In the genomic region with DNA sequence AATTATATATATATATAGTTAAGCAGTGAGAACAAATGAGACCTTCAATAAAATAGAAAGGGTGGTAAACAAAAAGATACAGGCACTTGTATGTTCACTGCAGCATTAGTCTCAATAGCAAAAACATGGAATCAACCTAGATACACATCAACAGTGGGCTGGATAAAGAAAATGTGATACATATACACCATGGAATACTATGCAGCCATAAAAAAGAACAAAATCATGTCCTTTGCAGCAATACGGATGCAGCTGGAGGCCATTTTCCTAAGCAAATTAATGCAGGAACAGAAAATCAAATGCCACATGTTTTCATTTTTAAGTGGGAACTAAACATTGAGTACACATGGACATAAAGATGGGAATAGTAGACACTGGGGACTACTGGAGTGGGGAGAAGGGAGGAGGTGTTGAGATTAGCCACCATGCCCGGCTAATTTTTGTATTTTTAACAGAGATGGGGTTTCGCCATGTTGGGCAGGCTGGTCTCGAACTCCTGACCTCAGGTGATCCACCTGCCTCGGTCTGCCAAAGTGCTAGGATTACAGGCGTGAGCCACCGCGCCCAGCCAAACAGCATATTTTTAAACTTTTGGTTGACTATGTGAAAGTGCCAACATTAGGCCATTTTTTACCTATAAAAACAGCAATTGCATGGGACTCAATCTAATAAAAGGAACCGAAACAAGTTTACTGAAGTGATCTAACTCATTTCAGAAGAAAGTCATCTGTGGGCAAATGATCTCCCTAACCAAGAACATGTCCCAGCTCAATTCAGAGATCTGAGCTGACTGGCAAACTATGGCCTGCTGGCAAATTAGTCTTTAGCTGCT, we compare ENCODE assay signal across 16 cellular contexts.
A peak's percentile ranks its signal among the peaks of the same experiment; 100 is the strongest.
DNase-seq lines count a peak whose midpoint lies in the region; ATAC-seq and TF ChIP-seq lines count a peak whose summit lies in the region.
"Had no signal": no experiment of that assay in that cellular context is flagged by ENCODE, and none has a peak within 500 bp of the region (broad histone marks: within the 10 kb centered on the region; RNA-seq: fewer than 3 reads in every experiment).

No MANE protein-coding gene starts in this region.

- no peak overlapping the region for H3K4me3 ChIP-seq in HEK293 (ENCODE audit: low read depth, low read length)
- H3K4me3 ChIP-seq: BLaER1 treated with 17β-estradiol and CSF1 and Interleukin-3, amounts not matched to agents 10 nM and 100 nM had no signal

- POLR2A ChIA-PET in HEK293 (lab: Yijun Ruan, JAX): no interaction called here

- peaks cover 6% of the 10 kb centered on the region for H3K9me3 Mint-ChIP-seq in dendritic cell treated with granulocyte-macrophage colony-stimulating factor and Interleukin-4, amounts not matched to agents 40 ng/mL and 50 ng/mL, for 4 days

- no peak overlapping the region for H3K27ac ChIP-seq in HEK293 (ENCODE audit: extremely low read depth, low read depth, low read length)

- H3K36me3 ChIP-seq in HEK293 (ENCODE audit: control insufficient read depth in 2 of 2, insufficient read depth in 1 of 2, low read length in 2 of 2): no peaks in the 10 kb centered on the region

- peaks cover 52% of the 10 kb centered on the region for H3K4me1 Mint-ChIP-seq in dendritic cell treated with granulocyte-macrophage colony-stimulating factor and Interleukin-4, amounts not matched to agents 40 ng/mL and 50 ng/mL, for 4 days (ENCODE audit: low read depth)
- H3K4me1 Mint-ChIP-seq: brain had no signal

- H3K36me3 Mint-ChIP-seq in dendritic cell treated with granulocyte-macrophage colony-stimulating factor and Interleukin-4, amounts not matched to agents 40 ng/mL and 50 ng/mL, for 4 days (ENCODE audit: low read depth): peaks cover 7% of the 10 kb centered on the region

- in situ Hi-C loops in ACHN (cut with HindIII; ENCODE audit: low pct_ligation_motif_present, low pct_unique_long_range_greater_than_20kb, low sequenced_read_pairs): no loop called here

- H3K4me3 Mint-ChIP-seq in dendritic cell treated with granulocyte-macrophage colony-stimulating factor and Interleukin-4, amounts not matched to agents 40 ng/mL and 50 ng/mL, for 4 days: no peak overlapping the region
- H3K4me3 Mint-ChIP-seq: brain, nephron progenitor cell had no signal

- intact Hi-C loops in dendritic cell treated with granulocyte-macrophage colony-stimulating factor and Interleukin-4, amounts not matched to agents 40 ng/mL and 50 ng/mL, for 4 days (cut with micrococcal nuclease): loop anchor here (2.0 kb wide), 1 partner anchor 23 kb away; the partner anchor contains the start of gene ICA1L

- peak overlapping the region; percentile 89 for H3K27ac Mint-ChIP-seq in dendritic cell treated with granulocyte-macrophage colony-stimulating factor and Interleukin-4, amounts not matched to agents 40 ng/mL and 50 ng/mL, for 4 days
- H3K27ac Mint-ChIP-seq: brain, nephron progenitor cell had no signal

- no peaks in the 10 kb centered on the region for H3K27me3 Mint-ChIP-seq in dendritic cell treated with granulocyte-macrophage colony-stimulating factor and Interleukin-4, amounts not matched to agents 40 ng/mL and 50 ng/mL, for 4 days

- CTCF ChIA-PET in HEK293 (lab: Yijun Ruan, JAX): no interaction called here

- DNase-seq in T-helper 1 cell: no peak
- no peak for DNase-seq in ACHN
- DNase-seq in stimulated activated CD8-positive, alpha-beta memory T cell treated with anti-CD3 and anti-CD28 coated beads, Interleukin-4, amount 100 ng/mL, for 48 hours: no peak
- DNase-seq in stimulated activated CD4-positive, alpha-beta T cell treated with anti-CD3 and anti-CD28 coated beads, Interleukin-1b, Interleukin-23, amount 100 ng/mL, for 48 hours: no peak
- DNase-seq: activated naive CD4-positive, alpha-beta T cell treated with Interleukin-2 at 50 U/mL for 16 hours; NCI-H1048; nephron progenitor cell; OCI-M1; retina had no signal

- TF ChIP-seq CTCF in HEK293 (tag by site-specific recombination; IDR thresholded peaks at IDR 0.05): no peak

- ATAC-seq in GM18907 (IDR thresholded peaks at IDR 0.05; ENCODE audit: unreplicated experiment) (peak; percentile 77), HG03558 (IDR thresholded peaks at IDR 0.05; ENCODE audit: extremely low read depth, unreplicated experiment) (peak; percentile 75)
- ATAC-seq: SK-N-SH treated with all-trans-retinoic acid at 6 μM for 48 hours had no signal

- H3K4me1 ChIP-seq in HEK293 (ENCODE audit: control insufficient read depth, insufficient read depth, low read length): no peaks in the 10 kb centered on the region

- no peaks in the 10 kb centered on the region for H3K9me3 ChIP-seq in HEK293 (ENCODE audit: control insufficient read depth, insufficient read depth, low read depth, low read length)

TF ChIP-seq in HEK293, 187 proteins besides CTCF, POLR2A, EP300 and RAD21:
- no peak for TF ChIP-seq ZNF776 (tag by site-specific recombination; IDR thresholded peaks at IDR 0.05; ENCODE audit: borderline replicate concordance)
- no peak for TF ChIP-seq ZNF341 (tag by site-specific recombination; IDR thresholded peaks at IDR 0.05; ENCODE audit: low read depth)
- TF ChIP-seq ZNF501 (tag by site-specific recombination; IDR thresholded peaks at IDR 0.05): no peak
- TF ChIP-seq HIC1 (tag by site-specific recombination; IDR thresholded peaks at IDR 0.05): no peak
- peak; percentile 57; the same call in 1 of the 2 replicates for TF ChIP-seq ZNF146 (tag by site-specific recombination; IDR thresholded peaks at IDR 0.05)
- TF ChIP-seq ZNF529 (tag by site-specific recombination; IDR thresholded peaks at IDR 0.05; ENCODE audit: insufficient replicate concordance): no peak
- TF ChIP-seq OVOL3 (tag by site-specific recombination; IDR thresholded peaks at IDR 0.05): no peak
